Comparison of ENCODE assay signal across 8 cellular contexts in the genomic region with DNA sequence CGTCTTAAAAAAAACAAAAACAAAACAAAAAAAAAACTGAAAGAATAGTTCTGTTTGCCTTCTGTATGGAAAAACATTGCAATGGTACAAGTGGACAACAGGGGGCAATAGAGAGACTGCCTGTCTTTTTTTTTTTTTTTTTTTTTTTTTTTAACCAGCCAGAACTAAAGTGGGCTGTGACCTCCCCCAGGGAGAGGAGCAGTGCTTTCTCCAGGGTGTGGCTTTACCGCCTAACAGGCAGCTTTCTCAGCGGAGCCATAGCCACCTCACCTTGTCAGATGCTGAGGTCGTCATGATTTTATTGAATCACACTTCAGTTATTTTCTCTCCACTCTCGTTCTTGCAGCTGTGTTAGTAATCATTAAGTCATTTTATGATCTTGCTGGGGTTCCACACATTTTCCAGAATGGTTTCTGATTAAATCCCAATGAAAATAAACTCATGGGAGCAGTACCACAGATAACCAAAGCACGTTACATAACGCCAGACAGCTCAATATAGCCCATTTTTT.
DNase-seq lines count a peak whose midpoint lies in the region; ATAC-seq and TF ChIP-seq lines count a peak whose summit lies in the region.

No MANE protein-coding gene starts in this region.

- H3K27ac ChIP-seq in VCaP (no peak overlapping the region), foreskin keratinocyte (peak overlapping the region; percentile 82)

- H3K4me1 ChIP-seq in foreskin keratinocyte, result peaks cover 20% of the 10 kb centered on the region

- TF ChIP-seq CTCF in VCaP (conservative IDR thresholded peaks at IDR 0.05) (peak; percentile 60), foreskin keratinocyte (conservative IDR thresholded peaks at IDR 0.05) (peak; percentile 65), omental fat pad (IDR thresholded peaks at IDR 0.05) (no peak)

- DNase-seq in activated CD4-positive, alpha-beta T cell treated with anti-CD3 and anti-CD28 coated beads for 4 hours, result peak; percentile 21 to 41
- no peak for DNase-seq in activated CD4-positive, alpha-beta T cell treated with anti-CD3 and anti-CD28 coated beads, Interleukin-2, amount 50 U/mL, for 1 hour
- peak; percentile 86 for DNase-seq in M059J (ENCODE audit: low read depth)
- peak in 1 of 2 donors; percentile 79 for DNase-seq in foreskin keratinocyte
- DNase-seq in stimulated activated CD8-positive, alpha-beta memory T cell treated with anti-CD3 and anti-CD28 coated beads, Interleukin-4, amount 100 ng/mL, for 48 hours, result peak; percentile 54
- no peak for DNase-seq in omental fat pad (ENCODE audit: low spot score)
- DNase-seq in mesenteric fat pad (ENCODE audit: low spot score), result no peak

- peak; percentile 77 for ATAC-seq in foreskin keratinocyte
- ATAC-seq in omental fat pad (ENCODE audit: low FRiP score), result no peak

- H3K27me3 ChIP-seq in foreskin keratinocyte, result no peaks in the 10 kb centered on the region

Comparison
In these comparisons a context has a peak if more than half of its experiments do, and no peak if none do; other contexts are left out.
1. DNase-seq: peak in activated CD4-positive, alpha-beta T cell treated with anti-CD3 and anti-CD28 coated beads for 4 hours (2 of 2), M059J (single experiment) and stimulated activated CD8-positive, alpha-beta memory T cell treated with anti-CD3 and anti-CD28 coated beads, Interleukin-4, amount 100 ng/mL, for 48 hours (single experiment); none in activated CD4-positive, alpha-beta T cell treated with anti-CD3 and anti-CD28 coated beads, Interleukin-2, amount 50 U/mL, for 1 hour (single experiment), omental fat pad (single experiment) and mesenteric fat pad (single experiment).
2. CTCF ChIP-seq: peak in VCaP (single experiment) and foreskin keratinocyte (single experiment); none in omental fat pad (0 of 3).